In genomic region chr7:116512524-116513188, GRCh38 we compare ENCODE assay signal across 9 cellular contexts. TPM values are rescaled to one million over a fixed set of nuclear protein-coding genes. Genes with fewer than 3 reads are reported as not detected.
DNase-seq lines count a peak whose midpoint lies in the region; ATAC-seq, FAIRE-seq and TF ChIP-seq lines count a peak whose summit lies in the region.
"Had no signal": no experiment of that assay in that cellular context is flagged by ENCODE, and none has a peak within 500 bp of the region (broad histone marks: within the 10 kb centered on the region; RNA-seq: fewer than 3 reads in every experiment).

No MANE protein-coding gene starts in this region.

- peak overlapping the region in 14 of 21 experiments; percentile 22 to 80 (median 62) for H3K27ac ChIP-seq in skin epidermis

- no peak for TF ChIP-seq CTCF in fibroblast of mammary gland (conservative IDR thresholded peaks at IDR 0.05; ENCODE audit: control insufficient read depth, insufficient read depth, low read depth, low read length)

- DNase-seq in ELR (ENCODE audit: low read depth): peak; percentile 76
- DNase-seq in RCC 7860 (ENCODE audit: low spot score): peak; percentile 91
- DNase-seq in fibroblast of mammary gland (ENCODE audit: low read depth): peak; percentile 54
- DNase-seq in NCI-H1436 treated with DMSO at 0.1 percent for 48 hours (lab: John Stamatoyannopoulos, UW): no peak
- DNase-seq in GM03348 (ENCODE audit: low spot score): no peak
- DNase-seq in occipital lobe (lab: John Stamatoyannopoulos, UW): no peak
- DNase-seq: activated T-cell treated with anti-CD3 and anti-CD28 coated beads, Interleukin-2, amount 50 U/mL, for 24 hours had no signal

- ATAC-seq in HG03159 (IDR thresholded peaks at IDR 0.05; ENCODE audit: unreplicated experiment): no peak

- no peak overlapping the region for H3K4me3 ChIP-seq in fibroblast of mammary gland (ENCODE audit: control insufficient read depth, low read depth, low read length)
- H3K4me3 ChIP-seq in skin epidermis: peak overlapping the region in 4 of 7 experiments; percentile 18 to 35 (median 30)

- no peak for FAIRE-seq in RCC 7860 (lab: Jason Lieb, UNC)

RNA-seq across cellular contexts. Expression of gene CAV1, which starts 12.2 kb away (rescaled TPM):
- total RNA-seq in occipital lobe: 12.0 TPM

RNA-seq across cellular contexts. Expression of gene CAV2, which starts 13.1 kb away (rescaled TPM):
- total RNA-seq in occipital lobe: 19.8 TPM

Comparison
In these comparisons a context has a peak if more than half of its experiments do, and no peak if none do; other contexts are left out.
1. DNase-seq: peak in ELR (single experiment), RCC 7860 (single experiment) and fibroblast of mammary gland (single experiment); none in NCI-H1436 treated with DMSO at 0.1 percent for 48 hours (single experiment), GM03348 (single experiment) and occipital lobe (single experiment).